In genomic region chr5:134255418-134256150, GRCh38 we compare ENCODE assay signal across 19 cellular contexts. TPM values are rescaled to one million over a fixed set of nuclear protein-coding genes. Genes with fewer than 3 reads are reported as not detected.
DNase-seq lines count a peak whose midpoint lies in the region; ATAC-seq, FAIRE-seq and TF ChIP-seq lines count a peak whose summit lies in the region.
"Had no signal": no experiment of that assay in that cellular context is flagged by ENCODE, and none has a peak within 500 bp of the region (broad histone marks: within the 10 kb centered on the region; RNA-seq: fewer than 3 reads in every experiment).

No MANE protein-coding gene starts in this region.

- CTCF ChIA-PET in HEK293 (lab: Yijun Ruan, JAX) = interaction anchor here (0.6 to 1.3 kb wide), 2 partner anchors 30 to 34 kb away, joined by 3 to 5 read pairs; no protein-coding TSS in a partner anchor
- CTCF ChIA-PET in GM10248 (lab: Yijun Ruan, JAX) = interaction anchor here (0.6 to 1.9 kb wide), 6 partner anchors 11 to 88 kb away, joined by 3 to 7 read pairs (median 4); no protein-coding TSS in a partner anchor

- POLR2A ChIA-PET in HEK293 (lab: Yijun Ruan, JAX) = interaction anchor here (1.1 kb wide), 1 partner anchor 29 kb away, joined by 3 read pairs; the partner anchor contains the start of gene PPP2CA
- POLR2A ChIA-PET in GM10248 (lab: Yijun Ruan, JAX) = interaction anchor here (0.6 kb wide), 1 partner anchor 378 kb away, joined by 3 read pairs; no protein-coding TSS in a partner anchor

- H3K9me3 ChIP-seq in HEK293 (ENCODE audit: control insufficient read depth, insufficient read depth, low read depth, low read length) (no peaks in the 10 kb centered on the region), heart right ventricle (no peaks in the 10 kb centered on the region)

- peak; percentile 60 for DNase-seq in A172 (ENCODE audit: low spot score)
- DNase-seq in bronchial epithelial cell (ENCODE audit: low read depth) = peak; percentile 64
- DNase-seq in heart right ventricle = no peak
- no peak for DNase-seq in caudate nucleus (lab: John Stamatoyannopoulos, UW)
- no peak for DNase-seq in GM10248 (ENCODE audit: extremely low spot score)
- no peak for DNase-seq in SHP77 (lab: John Stamatoyannopoulos, UW)
- DNase-seq: activated CD4-positive, CD25-positive, alpha-beta regulatory T cell treated with anti-CD3 and anti-CD28 coated beads, Interleukin-2, amount 50 U/mL, for 72 hours; activated effector memory CD4-positive, alpha-beta T cell treated with Interleukin-2 at 50 U/mL for 16 hours; amniotic stem cell; COR-L47; GF-D8; H7; Karpas-422; NCI-H1436; nephron progenitor cell; T-helper 2 cell had no signal

- WGBS in heart right ventricle, 2 donors = 60 to 69% methylated on average over 2 of the region's 2 CpGs

- ATAC-seq in heart right ventricle = peak; percentile 27 to 88 (median 64)
- ATAC-seq in activated CD4-positive, CD25-positive, alpha-beta regulatory T cell treated with anti-CD3 and anti-CD28 coated beads, Interleukin-2, amount 50 U/mL, for 24 hours = no peak
- ATAC-seq: foreskin keratinocyte had no signal

- H3K4me1 ChIP-seq in HEK293 (ENCODE audit: control insufficient read depth, insufficient read depth, low read length) (no peaks in the 10 kb centered on the region), heart right ventricle (peaks cover 10 to 37% (median 17%) of the 10 kb centered on the region in 9 donors)
- H3K4me1 ChIP-seq: foreskin keratinocyte had no signal

- H3K27ac ChIP-seq in HEK293 (ENCODE audit: extremely low read depth, low read depth, low read length) (no peak overlapping the region), heart right ventricle (peak overlapping the region in 5 of 10 donors; percentile 8 to 44 (median 36)), caudate nucleus (ENCODE audit: low read depth, low read length) (no peak overlapping the region)
- H3K27ac ChIP-seq: foreskin keratinocyte had no signal

- H3K27me3 ChIP-seq in bronchial epithelial cell (ENCODE audit: control insufficient read depth, insufficient read depth, low read length) (no peaks in the 10 kb centered on the region), heart right ventricle (no peaks in the 10 kb centered on the region)
- H3K27me3 ChIP-seq: foreskin keratinocyte had no signal

- TF ChIP-seq CTCF in HEK293 (tag by site-specific recombination; IDR thresholded peaks at IDR 0.05) = no peak
- no peak for TF ChIP-seq CTCF in bronchial epithelial cell (IDR thresholded peaks at IDR 0.05; ENCODE audit: insufficient read depth, low read length, severe bottlenecking)
- TF ChIP-seq CTCF in heart right ventricle (IDR thresholded peaks at IDR 0.05) = no peak
- no peak for TF ChIP-seq CTCF in GM10248 (IDR thresholded peaks at IDR 0.05; ENCODE audit: control extremely low read depth, extremely low read depth, low read depth, missing control alignments)

- intact Hi-C loops in heart right ventricle (cut with DNase I) = no loop called here

- H3K4me3 ChIP-seq in HEK293 (ENCODE audit: low read depth, low read length) (no peak overlapping the region), bronchial epithelial cell (ENCODE audit: low read depth, low read length) (no peak overlapping the region), heart right ventricle (no peak overlapping the region)

- H3K36me3 ChIP-seq in HEK293 (ENCODE audit: control insufficient read depth in 2 of 2, insufficient read depth in 1 of 2, low read length in 2 of 2) = no peaks in the 10 kb centered on the region
- H3K36me3 ChIP-seq in bronchial epithelial cell (ENCODE audit: control insufficient read depth, insufficient read depth, low read length) = no peaks in the 10 kb centered on the region
- no peaks in the 10 kb centered on the region for H3K36me3 ChIP-seq in heart right ventricle

- no peak for FAIRE-seq in bronchial epithelial cell (lab: Jason Lieb, UNC)

TF ChIP-seq in HEK293, 187 proteins besides CTCF, POLR2A, EP300 and RAD21:
- no peak for TF ChIP-seq GLIS1 (tag by site-specific recombination; IDR thresholded peaks at IDR 0.05)
- no peak for TF ChIP-seq SALL2 (tag by site-specific recombination; IDR thresholded peaks at IDR 0.05; ENCODE audit: borderline replicate concordance)
- TF ChIP-seq SCRT2 (tag by site-specific recombination; IDR thresholded peaks at IDR 0.05) = peak; percentile 48
TF ChIP-seq in HEK293: peak in this region for 1.

RNA-seq across cellular contexts. Expression of gene PPP2CA, which starts 29.7 kb away (rescaled TPM):
- 306 and 365 TPM in 2 replicates for total RNA-seq in A172 (2014; rRNA removed; shearing (Covaris generic))
- total RNA-seq in bronchial epithelial cell (109 and 133 TPM in 2 replicates), heart right ventricle (100 to 1,000 TPM; 136 to 249 (median 184) TPM)
- polyA plus RNA-seq in heart right ventricle = 100 to 1,000 TPM in 1 of 2 donors, 10 to 100 TPM in 1; 47.1 to 100 TPM

Comparison
In these comparisons a context has a peak if more than half of its experiments do, and no peak if none do; other contexts are left out.
1. DNase-seq: peak in A172 (single experiment) and bronchial epithelial cell (single experiment); none in heart right ventricle (0 of 2), caudate nucleus (0 of 61), GM10248 (single experiment) and SHP77 (0 of 2).
2. ATAC-seq: peak in heart right ventricle (8 of 8); none in activated CD4-positive, CD25-positive, alpha-beta regulatory T cell treated with anti-CD3 and anti-CD28 coated beads, Interleukin-2, amount 50 U/mL, for 24 hours (0 of 2).